2 cellular contexts compared by ENCODE assay signal in genomic region chr3:40427045-40427669, GRCh38.
TF ChIP-seq lines count a peak whose summit lies in the region.

No MANE protein-coding gene starts in this region.

TF ChIP-seq in HepG2, 621 proteins besides CTCF, POLR2A, EP300 and RAD21:
- no peak for TF ChIP-seq NFKBIZ (CRISPR knock-in tag; IDR thresholded peaks at IDR 0.05)
- no peak for TF ChIP-seq HDAC6 (IDR thresholded peaks at IDR 0.05; ENCODE audit: low read depth, low read length)
- TF ChIP-seq ZNF816 (CRISPR knock-in tag; IDR thresholded peaks at IDR 0.05; ENCODE audit: borderline replicate concordance) = no peak
- TF ChIP-seq RARA (CRISPR knock-in tag; IDR thresholded peaks at IDR 0.05) = no peak
- no peak for TF ChIP-seq ZHX1 (CRISPR knock-in tag; IDR thresholded peaks at IDR 0.05; ENCODE audit: low read depth)
- no peak for TF ChIP-seq NR2F1 (CRISPR knock-in tag; IDR thresholded peaks at IDR 0.05)
- no peak for TF ChIP-seq PCBP2 (optimal IDR thresholded peaks at IDR 0.05; ENCODE audit: low read depth, low read length, poor library complexity, severe bottlenecking)
- TF ChIP-seq ZNF343 (CRISPR knock-in tag; IDR thresholded peaks at IDR 0.05) = no peak
TF ChIP-seq in HepG2: peak in this region for 0.

TF ChIP-seq in H1, 55 proteins besides CTCF, POLR2A, EP300 and RAD21:
- TF ChIP-seq GTF2F1 (IDR thresholded peaks at IDR 0.05; ENCODE audit: borderline replicate concordance, low read depth, low read length) (no peak), TBP (IDR thresholded peaks at IDR 0.05; ENCODE audit: low read depth, low read length) (no peak)
